Comparison of ENCODE assay signal across 35 cellular contexts in the genomic region with DNA sequence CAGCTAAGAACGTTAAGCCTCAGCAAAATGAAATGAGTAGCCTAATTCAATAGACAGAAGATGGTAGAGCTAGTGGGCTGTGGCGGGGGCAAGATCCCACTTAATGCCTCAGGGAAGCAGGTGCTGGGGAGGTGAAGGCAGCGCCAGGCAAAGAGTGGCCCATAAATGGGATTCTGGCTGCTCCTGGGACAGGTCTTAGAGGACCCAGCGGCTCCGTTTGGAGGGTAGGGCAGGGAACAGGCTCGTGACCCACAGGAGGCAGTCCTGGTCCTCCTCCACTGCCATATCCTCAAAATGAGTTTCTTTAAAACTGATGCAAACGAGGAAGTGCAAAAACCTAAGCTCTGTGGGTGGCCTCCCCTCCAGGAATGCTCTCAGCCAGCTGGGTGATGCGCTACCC. TPM values are rescaled to one million over a fixed set of nuclear protein-coding genes. Genes with fewer than 3 reads are reported as not detected.
"Had no signal": no experiment of that assay in that cellular context is flagged by ENCODE, and none has a peak within 500 bp of the region (broad histone marks: within the 10 kb centered on the region; RNA-seq: fewer than 3 reads in every experiment).

No MANE protein-coding gene starts in this region.

- H3K36me3 ChIP-seq: ascending aorta, cardiac muscle cell, gastroesophageal sphincter, neutrophil, ovary, right lobe of liver, tibial nerve had no signal

- H2AFZ ChIP-seq: hepatocyte had no signal

- H3K9me3 Mint-ChIP-seq: activated B cell treated with CpG ODN at 0.5 μM for 24 hours; activated CD8-positive, alpha-beta T cell treated with anti-CD3 and anti-CD28 coated beads for 36 hours; activated naive CD4-positive, alpha-beta T cell treated with anti-CD3 and anti-CD28 coated beads for 36 hours; activated naive CD8-positive, alpha-beta T cell treated with anti-CD3 and anti-CD28 coated beads, Interleukin-2, amount 10 ng/mL, durations not matched to agents 7 days and 5 days; activated T-helper 1 cell treated with anti-CD3 and anti-CD28 coated beads, Interleukin-12 subunit alpha, Interleukin-12 subunit beta, Interleukin-2, Interleukin-4 antibody, amounts not matched to agents 30 ng/mL and 10 ng/mL and 1 ng/mL, durations not matched to agents 14 hours and 24 hours and 36 hours; brain; effector memory CD8-positive, alpha-beta T cell; T-helper 2 cell treated with Interferon-gamma antibody and Interleukin-4, amounts not matched to agents 5 μg/mL and 100 μg/mL, for 36 hours had no signal

- H3K4me1 Mint-ChIP-seq: activated B cell treated with CpG ODN at 0.5 μM for 24 hours had no signal

- FAIRE-seq: endothelial cell of umbilical vein, keratinocyte had no signal

- H3K27ac Mint-ChIP-seq: activated B cell treated with CpG ODN at 0.5 μM for 24 hours; activated CD8-positive, alpha-beta T cell treated with anti-CD3 and anti-CD28 coated beads for 36 hours; activated naive CD4-positive, alpha-beta T cell treated with anti-CD3 and anti-CD28 coated beads for 36 hours; activated naive CD8-positive, alpha-beta T cell treated with anti-CD3 and anti-CD28 coated beads, Interleukin-2, amount 10 ng/mL, durations not matched to agents 7 days and 5 days; activated T-helper 1 cell treated with anti-CD3 and anti-CD28 coated beads, Interleukin-12 subunit alpha, Interleukin-12 subunit beta, Interleukin-2, Interleukin-4 antibody, amounts not matched to agents 30 ng/mL and 10 ng/mL and 1 ng/mL, durations not matched to agents 14 hours and 24 hours and 36 hours; effector memory CD8-positive, alpha-beta T cell; naive thymus-derived CD4-positive, alpha-beta T cell; progenitor cell of endocrine pancreas; T-helper 2 cell treated with Interferon-gamma antibody and Interleukin-4, amounts not matched to agents 5 μg/mL and 100 μg/mL, for 36 hours had no signal

- DNase-seq: activated B cell treated with CpG ODN at 0.5 μM for 24 hours; activated CD4-positive, alpha-beta T cell treated with anti-CD3 and anti-CD28 coated beads, Interleukin-2, amount 50 U/mL, for 1 hour; activated CD8-positive, alpha-beta T cell treated with anti-CD3 and anti-CD28 coated beads for 36 hours; activated effector memory CD4-positive, alpha-beta T cell treated with anti-CD3 and anti-CD28 coated beads, Interleukin-2, amount 50 U/mL, for 16 hours; activated naive CD4-positive, alpha-beta T cell treated with anti-CD3 and anti-CD28 coated beads for 36 hours; activated naive CD8-positive, alpha-beta T cell treated with anti-CD3 and anti-CD28 coated beads, Interleukin-2, amount 10 ng/mL, durations not matched to agents 7 days and 5 days; activated T-cell treated with anti-CD3 and anti-CD28 coated beads, Interleukin-2, amount 50 U/mL, for 1 hour; cerebellar nuclear complex; cortex of kidney; effector memory CD8-positive, alpha-beta T cell; left colon; midbrain; naive thymus-derived CD4-positive, alpha-beta T cell; ovary; right lobe of liver; stimulated activated CD4-positive, alpha-beta T cell treated with anti-CD3 and anti-CD28 coated beads, Interleukin-2, amount 100 ng/mL, for 48 hours; stimulated activated naive CD4-positive, alpha-beta T cell treated with Interleukin-2 at 50 U/mL for 16 hours had no signal

- ATAC-seq: activated CD8-positive, alpha-beta T cell treated with anti-CD3 and anti-CD28 coated beads for 36 hours; effector memory CD8-positive, alpha-beta T cell; gastroesophageal sphincter; left colon; naive thymus-derived CD4-positive, alpha-beta T cell; right lobe of liver had no signal

- H3K9me3 ChIP-seq: ascending aorta, gastroesophageal sphincter, neutrophil, ovary, right lobe of liver, tibial nerve had no signal

- H3K36me3 Mint-ChIP-seq: activated naive CD8-positive, alpha-beta T cell treated with anti-CD3 and anti-CD28 coated beads, Interleukin-2, amount 10 ng/mL, durations not matched to agents 7 days and 5 days; brain; naive thymus-derived CD4-positive, alpha-beta T cell had no signal

- H3K4me2 ChIP-seq: hepatocyte had no signal

- H3K4me1 ChIP-seq: ascending aorta, right lobe of liver, tibial nerve had no signal

- H3K27me3 ChIP-seq: ascending aorta, cardiac muscle cell, ovary, right lobe of liver had no signal

- H3K4me3 Mint-ChIP-seq: activated B cell treated with CpG ODN at 0.5 μM for 24 hours; activated CD8-positive, alpha-beta T cell treated with anti-CD3 and anti-CD28 coated beads for 36 hours; activated naive CD4-positive, alpha-beta T cell treated with anti-CD3 and anti-CD28 coated beads for 36 hours; activated naive CD8-positive, alpha-beta T cell treated with anti-CD3 and anti-CD28 coated beads, Interleukin-2, amount 10 ng/mL, durations not matched to agents 7 days and 5 days; activated T-helper 1 cell treated with anti-CD3 and anti-CD28 coated beads, Interleukin-12 subunit alpha, Interleukin-12 subunit beta, Interleukin-2, Interleukin-4 antibody, amounts not matched to agents 30 ng/mL and 10 ng/mL and 1 ng/mL, durations not matched to agents 14 hours and 24 hours and 36 hours; brain; effector memory CD8-positive, alpha-beta T cell; naive thymus-derived CD4-positive, alpha-beta T cell; T-helper 2 cell treated with Interferon-gamma antibody and Interleukin-4, amounts not matched to agents 5 μg/mL and 100 μg/mL, for 36 hours had no signal

- H3K79me2 ChIP-seq: hepatocyte had no signal

- H3K27ac ChIP-seq: ascending aorta, cardiac muscle cell, gastroesophageal sphincter, hepatocyte, neutrophil, ovary, right lobe of liver, tibial nerve had no signal

- H3K4me3 ChIP-seq: ascending aorta, cardiac muscle cell, gastroesophageal sphincter, hepatocyte, ovary, right lobe of liver, tibial nerve had no signal

RNA-seq across cellular contexts. Expression of a gene that starts 33.7 kb away (rescaled TPM):
- total RNA-seq: activated B cell treated with CpG ODN at 0.5 μM for 24 hours; activated naive CD8-positive, alpha-beta T cell treated with anti-CD3 and anti-CD28 coated beads, Interleukin-2, amount 10 ng/mL, durations not matched to agents 7 days and 5 days; ascending aorta; endothelial cell of umbilical vein; fibroblast of lung; fibroblast of villous mesenchyme; left colon; liver; naive thymus-derived CD4-positive, alpha-beta T cell; ovary; renal cortical epithelial cell; right lobe of liver; skeletal muscle tissue had no signal
- polyA plus RNA-seq: endothelial cell of umbilical vein; esophagus; fibroblast of lung; hepatocyte; keratinocyte; liver; naive thymus-derived CD4-positive, alpha-beta T cell had no signal
